ENCODE assay signal across 17 cellular contexts in genomic region chr4:138815811-138816210, GRCh38.
DNase-seq lines count a peak whose midpoint lies in the region; ATAC-seq and TF ChIP-seq lines count a peak whose summit lies in the region.
"Had no signal": no experiment of that assay in that cellular context is flagged by ENCODE, and none has a peak within 500 bp of the region (broad histone marks: within the 10 kb centered on the region; RNA-seq: fewer than 3 reads in every experiment).

No MANE protein-coding gene starts in this region.

- no peaks in the 10 kb centered on the region for H3K9me3 ChIP-seq in right cardiac atrium (ENCODE audit: control insufficient read depth, low read length)

- peak; percentile 5 to 66 (median 7) for DNase-seq in NCI-H1417 (lab: John Stamatoyannopoulos, UW)
- no peak for DNase-seq in NCI-H1417 treated with DMSO at 0.1 percent for 48 hours (lab: John Stamatoyannopoulos, UW)
- peak; percentile 50 for DNase-seq in HEK293T (ENCODE audit: extremely low spot score)
- DNase-seq in NCI-H2227 treated with DMSO at 0.1 percent for 48 hours (lab: John Stamatoyannopoulos, UW), result peak; percentile 40
- no peak for DNase-seq in mesothelial cell of epicardium (ENCODE audit: low spot score in 2 of 2, unreplicated experiment in 2 of 2)
- DNase-seq in stimulated activated CD4-positive, alpha-beta T cell treated with anti-CD3 and anti-CD28 coated beads, Interleukin-2, amount 100 ng/mL, for 24 hours, result no peak
- DNase-seq in right cardiac atrium, result no peak
- DNase-seq: 8988T; CD4-positive, alpha-beta memory T cell; H9; KBM-7 had no signal

- CTCF ChIA-PET in HEK293T (lab: Yijun Ruan, JAX), result interaction anchor here (1.0 to 1.9 kb wide), 3 partner anchors 55 to 127 kb away, joined by 3 to 8 read pairs (median 7); no protein-coding TSS in a partner anchor

- peak overlapping the region; percentile 15 for H3K27ac Mint-ChIP-seq in mesothelial cell of epicardium
- H3K27ac Mint-ChIP-seq: CD14-positive monocyte; CD4-positive, alpha-beta memory T cell; H9; IgD-negative memory B cell had no signal

- no peak overlapping the region for H3K27ac ChIP-seq in right cardiac atrium (ENCODE audit: low read length)
- H3K27ac ChIP-seq: BLaER1, HL-60 had no signal

- H3K4me1 Mint-ChIP-seq in mesothelial cell of epicardium, result peaks cover 20% of the 10 kb centered on the region
- H3K4me1 Mint-ChIP-seq: CD14-positive monocyte; CD4-positive, alpha-beta memory T cell had no signal

- TF ChIP-seq POLR2A in GM18505 (IDR thresholded peaks at IDR 0.05; ENCODE audit: borderline replicate concordance, extremely low read depth, insufficient read depth, insufficient read length), result no peak

- ATAC-seq in GM18505 (IDR thresholded peaks at IDR 0.05; ENCODE audit: unreplicated experiment) (no peak), right cardiac atrium (no peak)
- ATAC-seq: HepG2 had no signal

- POLR2A ChIA-PET in HEK293T (lab: Yijun Ruan, JAX), result no interaction called here

- 89% methylated on average over 2 of the region's 2 CpGs for WGBS in right cardiac atrium

- peaks cover 27% of the 10 kb centered on the region for H3K9me3 Mint-ChIP-seq in mesothelial cell of epicardium

- no peaks in the 10 kb centered on the region for H3K4me1 ChIP-seq in right cardiac atrium (ENCODE audit: control insufficient read depth, insufficient read depth, low read length)
- H3K4me1 ChIP-seq: BLaER1 had no signal

- intact Hi-C loops in right cardiac atrium (cut with DNase I), result no loop called here

- no peak overlapping the region for H3K4me3 ChIP-seq in right cardiac atrium (ENCODE audit: low read length)
- H3K4me3 ChIP-seq: BLaER1 had no signal

- H3K36me3 Mint-ChIP-seq in mesothelial cell of epicardium, result peaks cover 7% of the 10 kb centered on the region
- H3K36me3 Mint-ChIP-seq: CD14-positive monocyte; CD4-positive, alpha-beta memory T cell; IgD-negative memory B cell had no signal

- H3K27me3 Mint-ChIP-seq in mesothelial cell of epicardium (ENCODE audit: low read depth), result no peaks in the 10 kb centered on the region
- H3K27me3 Mint-ChIP-seq: IgD-negative memory B cell had no signal

- no peak for TF ChIP-seq CTCF in mesothelial cell of epicardium (IDR thresholded peaks at IDR 0.05; ENCODE audit: unreplicated experiment)

- H3K4me3 Mint-ChIP-seq in mesothelial cell of epicardium, result no peak overlapping the region
- H3K4me3 Mint-ChIP-seq: CD14-positive monocyte; CD4-positive, alpha-beta memory T cell; H9; IgD-negative memory B cell had no signal

- no peaks in the 10 kb centered on the region for H3K27me3 ChIP-seq in right cardiac atrium (ENCODE audit: control insufficient read depth, insufficient read depth)
- H3K27me3 ChIP-seq: BLaER1 had no signal

TF ChIP-seq in HEK293T, 16 proteins besides CTCF, POLR2A, EP300 and RAD21:
- no peak for TF ChIP-seq FOXK2 (IDR thresholded peaks at IDR 0.05)
- peak; percentile 97 for TF ChIP-seq PKNOX1 (IDR thresholded peaks at IDR 0.05)
- peak; percentile 89 for TF ChIP-seq LEF1 (IDR thresholded peaks at IDR 0.05; ENCODE audit: borderline replicate concordance)
- peak; percentile 28; the same call in 1 of the 2 replicates for TF ChIP-seq ZNF384 (IDR thresholded peaks at IDR 0.05)
- peak; percentile 97 for TF ChIP-seq CTBP1 (IDR thresholded peaks at IDR 0.05; ENCODE audit: borderline replicate concordance)
- TF ChIP-seq FOXA1 (IDR thresholded peaks at IDR 0.05), result no peak
- TF ChIP-seq HDGF (IDR thresholded peaks at IDR 0.05; ENCODE audit: borderline replicate concordance), result no peak
- TF ChIP-seq FOXM1 (IDR thresholded peaks at IDR 0.05; ENCODE audit: borderline replicate concordance), result peak; percentile 8; the same call in 1 of the 2 replicates
- TF ChIP-seq TARDBP (IDR thresholded peaks at IDR 0.05), result no peak
- TF ChIP-seq ARNT (IDR thresholded peaks at IDR 0.05), result peak; percentile 62; the same call in 1 of the 2 replicates
- TF ChIP-seq NFRKB (IDR thresholded peaks at IDR 0.05), result no peak
- TF ChIP-seq SUZ12 (IDR thresholded peaks at IDR 0.05), result no peak
- TF ChIP-seq SP1 (IDR thresholded peaks at IDR 0.05), result no peak
- TF ChIP-seq ELF4 (IDR thresholded peaks at IDR 0.05), result no peak
- no peak for TF ChIP-seq L3MBTL2 (conservative IDR thresholded peaks at IDR 0.05)
- no peak for TF ChIP-seq BHLHE40 (IDR thresholded peaks at IDR 0.05; ENCODE audit: borderline replicate concordance)

Comparison
In these comparisons a context has a peak if more than half of its experiments do, and no peak if none do; other contexts are left out.
1. DNase-seq: peak in NCI-H1417 (3 of 3), HEK293T (single experiment) and NCI-H2227 treated with DMSO at 0.1 percent for 48 hours (single experiment); none in NCI-H1417 treated with DMSO at 0.1 percent for 48 hours (single experiment), mesothelial cell of epicardium (0 of 2), stimulated activated CD4-positive, alpha-beta T cell treated with anti-CD3 and anti-CD28 coated beads, Interleukin-2, amount 100 ng/mL, for 24 hours (0 of 2) and right cardiac atrium (0 of 3).